In genomic region chr6:148269386-148269785, GRCh38 we compare ENCODE assay signal across 23 cellular contexts.
DNase-seq lines count a peak whose midpoint lies in the region; TF ChIP-seq lines count a peak whose summit lies in the region.
"Had no signal": no experiment of that assay in that cellular context is flagged by ENCODE, and none has a peak within 500 bp of the region (broad histone marks: within the 10 kb centered on the region; RNA-seq: fewer than 3 reads in every experiment).

No MANE protein-coding gene starts in this region.

- no peaks in the 10 kb centered on the region for H3K79me2 ChIP-seq in osteoblast (ENCODE audit: insufficient read depth, low read length)

- no peak overlapping the region for H2AFZ ChIP-seq in osteoblast (ENCODE audit: low read length)

- H3K36me3 ChIP-seq in osteoblast (ENCODE audit: insufficient read depth, low read length) = no peaks in the 10 kb centered on the region

- peak overlapping the region; percentile 73 for H3K27ac ChIP-seq in osteoblast (ENCODE audit: low read depth, low read length)
- H3K27ac ChIP-seq: RWPE1 had no signal

- H3K27ac Mint-ChIP-seq in HFFc6 (peak overlapping the region; percentile 69), glutamatergic neuron (ENCODE audit: unreplicated experiment) (no peak overlapping the region), CD14-positive monocyte (no peak overlapping the region)
- H3K27ac Mint-ChIP-seq: CD4-positive, CD25-positive, alpha-beta regulatory T cell; H9; T-helper 1 cell treated with Interleukin-12 subunit alpha and Interleukin-12 subunit beta and Interleukin-4 antibody, amounts not matched to agents 30 μg/mL and 1 μg/mL, for 36 hours had no signal

- H3K4me3 Mint-ChIP-seq in HFFc6 = no peak overlapping the region
- no peak overlapping the region for H3K4me3 Mint-ChIP-seq in glutamatergic neuron (ENCODE audit: unreplicated experiment)
- H3K4me3 Mint-ChIP-seq in CD14-positive monocyte = no peak overlapping the region
- H3K4me3 Mint-ChIP-seq: CD4-positive, CD25-positive, alpha-beta regulatory T cell; H9; T-helper 1 cell treated with Interleukin-12 subunit alpha and Interleukin-12 subunit beta and Interleukin-4 antibody, amounts not matched to agents 30 μg/mL and 1 μg/mL, for 36 hours had no signal

- H3K4me3 ChIP-seq in osteoblast (ENCODE audit: insufficient read depth, low read length) = no peak overlapping the region
- H3K4me3 ChIP-seq: GM12878 had no signal

- no peaks in the 10 kb centered on the region for H3K27me3 Mint-ChIP-seq in HFFc6 (ENCODE audit: insufficient read depth)
- H3K27me3 Mint-ChIP-seq in glutamatergic neuron (ENCODE audit: unreplicated experiment) = no peaks in the 10 kb centered on the region
- peaks cover 7 to 17% (median 8%) of the 10 kb centered on the region in 3 donors for H3K27me3 Mint-ChIP-seq in CD14-positive monocyte (ENCODE audit: low read depth in 3 of 3)

- H3K27me3 ChIP-seq in osteoblast (ENCODE audit: insufficient read depth, low read length) = no peaks in the 10 kb centered on the region

- H3K4me1 ChIP-seq in osteoblast (ENCODE audit: insufficient read depth, low read length) = peaks cover 11% of the 10 kb centered on the region

- H3K36me3 Mint-ChIP-seq in HFFc6 (ENCODE audit: low read depth) = peaks cover 10% of the 10 kb centered on the region
- no peaks in the 10 kb centered on the region for H3K36me3 Mint-ChIP-seq in glutamatergic neuron (ENCODE audit: unreplicated experiment)
- H3K36me3 Mint-ChIP-seq in CD14-positive monocyte = no peaks in the 10 kb centered on the region
- H3K36me3 Mint-ChIP-seq: CD4-positive, CD25-positive, alpha-beta regulatory T cell had no signal

- intact Hi-C loops in CD14-positive monocyte (cut with micrococcal nuclease) = no loop called here

- H3K4me1 Mint-ChIP-seq in HFFc6 (ENCODE audit: low read depth) (peaks cover 66% of the 10 kb centered on the region), glutamatergic neuron (ENCODE audit: low read depth, unreplicated experiment) (no peaks in the 10 kb centered on the region), CD14-positive monocyte (no peaks in the 10 kb centered on the region)
- H3K4me1 Mint-ChIP-seq: CD4-positive, CD25-positive, alpha-beta regulatory T cell had no signal

- DNase-seq in EH (ENCODE audit: low read depth) = peak; percentile 18
- DNase-seq in HFFc6 = no peak
- peak; percentile 55 for DNase-seq in dermis blood vessel endothelial cell
- no peak for DNase-seq in osteoblast (ENCODE audit: insufficient read length, low spot score, missing footprints)
- no peak for DNase-seq in glutamatergic neuron
- no peak for DNase-seq in activated CD8-positive, alpha-beta memory T cell treated with anti-CD3 and anti-CD28 coated beads for 24 hours
- DNase-seq in CD14-positive monocyte (ENCODE audit: low spot score) = no peak
- DNase-seq in GM20000 (ENCODE audit: low spot score) = no peak
- DNase-seq: CD4-positive, CD25-positive, alpha-beta regulatory T cell; DMS153; DND-41; H9; KBM-7; MM.1S; NCI-H2029; NCI-H446; NCI-H524 treated with DMSO at 0.1 percent for 48 hours; NCI-H774; SHP77; SW 1271 had no signal

- H3K4me2 ChIP-seq in osteoblast (ENCODE audit: insufficient read depth, low read length) = no peak overlapping the region

- no peak for TF ChIP-seq CTCF in HFFc6 (IDR thresholded peaks at IDR 0.05)
- TF ChIP-seq CTCF in osteoblast (IDR thresholded peaks at IDR 0.05; ENCODE audit: extremely low read depth, low read depth, low read length) = no peak
- no peak for TF ChIP-seq CTCF in glutamatergic neuron (IDR thresholded peaks at IDR 0.05; ENCODE audit: partially characterized antibody, unreplicated experiment)
- no peak for TF ChIP-seq CTCF in CD14-positive monocyte (IDR thresholded peaks at IDR 0.05)
- TF ChIP-seq CTCF in GM20000 (IDR thresholded peaks at IDR 0.05; ENCODE audit: extremely low read depth, missing control alignments) = no peak

- H3K9me3 Mint-ChIP-seq in HFFc6 (no peaks in the 10 kb centered on the region), glutamatergic neuron (ENCODE audit: unreplicated experiment) (no peaks in the 10 kb centered on the region), CD14-positive monocyte (no peaks in the 10 kb centered on the region)
- H3K9me3 Mint-ChIP-seq: H9; T-helper 1 cell treated with Interleukin-12 subunit alpha and Interleukin-12 subunit beta and Interleukin-4 antibody, amounts not matched to agents 30 μg/mL and 1 μg/mL, for 36 hours had no signal

- no peaks in the 10 kb centered on the region for H4K20me1 ChIP-seq in osteoblast (ENCODE audit: insufficient read depth, low read length)

- no peaks in the 10 kb centered on the region for H3K9me3 ChIP-seq in osteoblast (ENCODE audit: low read depth, low read length)

Comparison
In these comparisons a context has a peak if more than half of its experiments do, and no peak if none do; other contexts are left out.
1. DNase-seq: peak in EH (single experiment) and dermis blood vessel endothelial cell (single experiment); none in HFFc6 (single experiment), osteoblast (single experiment), glutamatergic neuron (single experiment), activated CD8-positive, alpha-beta memory T cell treated with anti-CD3 and anti-CD28 coated beads for 24 hours (single experiment), CD14-positive monocyte (single experiment) and GM20000 (single experiment).